20 cellular contexts compared by ENCODE assay signal in the genomic region with DNA sequence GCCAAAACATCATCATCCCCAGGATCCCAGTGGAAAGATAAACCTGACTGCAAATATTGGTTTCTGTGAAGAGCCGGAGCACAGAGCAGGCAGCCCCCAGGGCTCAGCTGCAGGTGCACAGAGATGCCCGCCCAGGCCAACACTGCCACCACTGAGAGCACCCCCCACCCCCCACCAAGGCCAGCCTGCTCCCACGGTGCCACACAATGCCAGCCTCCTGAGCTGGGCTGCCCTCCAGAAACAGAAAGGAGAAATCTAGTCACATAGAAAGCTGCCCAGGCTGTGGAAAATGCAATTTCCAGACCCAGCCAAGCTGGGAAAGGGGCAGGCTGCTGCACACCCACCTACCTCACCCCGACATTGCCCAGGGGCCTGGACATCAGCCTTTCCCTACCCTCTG.
A peak's percentile ranks its signal among the peaks of the same experiment; 100 is the strongest.
DNase-seq lines count a peak whose midpoint lies in the region; ATAC-seq, FAIRE-seq and TF ChIP-seq lines count a peak whose summit lies in the region.
"Had no signal": no experiment of that assay in that cellular context is flagged by ENCODE, and none has a peak within 500 bp of the region (broad histone marks: within the 10 kb centered on the region; RNA-seq: fewer than 3 reads in every experiment).

No MANE protein-coding gene starts in this region.

- no peak overlapping the region for H2AFZ ChIP-seq in osteoblast (ENCODE audit: low read length)

- WGBS in body of pancreas, 2 donors, result 45 to 50% methylated on average over 1 to 4 of the region's 4 CpGs

- H3K4me1 ChIP-seq in body of pancreas, result no peaks in the 10 kb centered on the region
- peaks cover 5 to 12% of the 10 kb centered on the region in 2 donors for H3K4me1 ChIP-seq in kidney (ENCODE audit: control insufficient read depth in 1 of 2, insufficient read depth in 1 of 2, low read depth in 1 of 2, low read length in 2 of 2)
- no peaks in the 10 kb centered on the region for H3K4me1 ChIP-seq in osteoblast (ENCODE audit: insufficient read depth, low read length)

- no peak for TF ChIP-seq CTCF in body of pancreas (IDR thresholded peaks at IDR 0.05)
- TF ChIP-seq CTCF in kidney (IDR thresholded peaks at IDR 0.05; ENCODE audit: borderline replicate concordance, extremely low read depth, insufficient read depth), result no peak
- no peak for TF ChIP-seq CTCF in osteoblast (IDR thresholded peaks at IDR 0.05; ENCODE audit: extremely low read depth, low read depth, low read length)

- DNase-seq in NCI-H1417 (lab: John Stamatoyannopoulos, UW) (peak in 2 of 3 experiments; percentile 56 to 81), NCI-H1417 treated with DMSO at 0.1 percent for 48 hours (lab: John Stamatoyannopoulos, UW) (no peak), body of pancreas (peak in 2 of 4 donors; percentile 21 to 37), kidney (peak; percentile 59), pons (ENCODE audit: low spot score) (peak; percentile 77), osteoblast (ENCODE audit: insufficient read length, low spot score, missing footprints) (no peak), T-helper 1 cell (no peak)
- no peak for DNase-seq in central memory CD4-positive, alpha-beta T cell
- DNase-seq: 8988T; ACHN; CD4-positive, alpha-beta T cell; DMS153; DMS79 treated with DMSO at 0.1 percent for 48 hours; EL; GOT3; H9 had no signal

- no peak overlapping the region for H3K4me3 ChIP-seq in body of pancreas
- H3K4me3 ChIP-seq in kidney (ENCODE audit: low read length in 2 of 2), result no peak overlapping the region
- H3K4me3 ChIP-seq in osteoblast (ENCODE audit: insufficient read depth, low read length), result no peak overlapping the region

- H3K36me3 ChIP-seq in body of pancreas (replicated peaks in 1 of 2; ENCODE audit: insufficient read depth in 1 of 2, low read depth in 2 of 2) (no peaks in the 10 kb centered on the region), kidney (ENCODE audit: control insufficient read depth in 1 of 2, insufficient read depth in 2 of 2, low read length in 2 of 2) (no peaks in the 10 kb centered on the region), osteoblast (ENCODE audit: insufficient read depth, low read length) (no peaks in the 10 kb centered on the region)

- TF ChIP-seq POLR2A in body of pancreas (IDR thresholded peaks at IDR 0.05), result no peak

- no peak for FAIRE-seq in kidney (lab: Jason Lieb, UNC)
- FAIRE-seq: D721Med, G401.6, GM12891, GM19239 had no signal

- no peak overlapping the region for H3K27ac ChIP-seq in body of pancreas
- no peak overlapping the region for H3K27ac ChIP-seq in kidney (ENCODE audit: low read depth in 2 of 2, low read length in 2 of 2)
- H3K27ac ChIP-seq in osteoblast (ENCODE audit: low read depth, low read length), result no peak overlapping the region

- H3K9ac ChIP-seq in kidney (ENCODE audit: low read length in 2 of 2), result no peak overlapping the region

- H3K79me2 ChIP-seq in osteoblast (ENCODE audit: insufficient read depth, low read length), result no peaks in the 10 kb centered on the region

- no peak overlapping the region for H3K4me2 ChIP-seq in osteoblast (ENCODE audit: insufficient read depth, low read length)

- intact Hi-C loops in body of pancreas (cut with DNase I) (no loop called here), kidney (cut with DNase I) (no loop called here)

- H4K20me1 ChIP-seq in osteoblast (ENCODE audit: insufficient read depth, low read length), result no peaks in the 10 kb centered on the region

- H3K27me3 ChIP-seq in body of pancreas (no peaks in the 10 kb centered on the region), osteoblast (ENCODE audit: insufficient read depth, low read length) (no peaks in the 10 kb centered on the region)

- ATAC-seq in body of pancreas, result peak; percentile 30

- no peaks in the 10 kb centered on the region for H3K9me3 ChIP-seq in body of pancreas
- H3K9me3 ChIP-seq in kidney (ENCODE audit: control insufficient read depth in 1 of 2, low read length in 2 of 2), result no peaks in the 10 kb centered on the region
- no peaks in the 10 kb centered on the region for H3K9me3 ChIP-seq in osteoblast (ENCODE audit: low read depth, low read length)

Comparison
In these comparisons a context has a peak if more than half of its experiments do, and no peak if none do; other contexts are left out.
1. DNase-seq: peak in NCI-H1417 (2 of 3), kidney (single experiment) and pons (single experiment); none in NCI-H1417 treated with DMSO at 0.1 percent for 48 hours (single experiment), osteoblast (single experiment), central memory CD4-positive, alpha-beta T cell (single experiment) and T-helper 1 cell (0 of 5).